ENCODE assay signal across 8 cellular contexts in genomic region chr3:97872209-97873042, GRCh38. TPM values are rescaled to one million over a fixed set of nuclear protein-coding genes. Genes with fewer than 3 reads are reported as not detected.
A peak's percentile ranks its signal among the peaks of the same experiment; 100 is the strongest.
DNase-seq lines count a peak whose midpoint lies in the region; ATAC-seq and TF ChIP-seq lines count a peak whose summit lies in the region.

No MANE protein-coding gene starts in this region.

- TF ChIP-seq CTCF in coronary artery (IDR thresholded peaks at IDR 0.05): no peak

- no peaks in the 10 kb centered on the region for H3K9me3 Mint-ChIP-seq in activated T-helper 1 cell treated with anti-CD3 and anti-CD28 coated beads, Interleukin-12 subunit alpha, Interleukin-12 subunit beta, Interleukin-2, Interleukin-4 antibody, amounts not matched to agents 30 ng/mL and 10 ng/mL and 1 ng/mL, durations not matched to agents 14 hours and 24 hours and 36 hours

- no peak overlapping the region for H3K4me3 ChIP-seq in coronary artery

- peak overlapping the region; percentile 59 for H3K4me3 Mint-ChIP-seq in activated T-helper 1 cell treated with anti-CD3 and anti-CD28 coated beads, Interleukin-12 subunit alpha, Interleukin-12 subunit beta, Interleukin-2, Interleukin-4 antibody, amounts not matched to agents 30 ng/mL and 10 ng/mL and 1 ng/mL, durations not matched to agents 14 hours and 24 hours and 36 hours

- in situ Hi-C loops in KBM-7 (cut with MboI; ENCODE audit: low pct_unique_long_range_greater_than_20kb, low sequenced_read_pairs): no loop called here

- peaks cover 27% of the 10 kb centered on the region for H3K4me1 Mint-ChIP-seq in activated T-helper 1 cell treated with anti-CD3 and anti-CD28 coated beads, Interleukin-12 subunit alpha, Interleukin-12 subunit beta, Interleukin-2, Interleukin-4 antibody, amounts not matched to agents 30 ng/mL and 10 ng/mL and 1 ng/mL, durations not matched to agents 14 hours and 24 hours and 36 hours (ENCODE audit: low read depth)

- ATAC-seq in GM18502 (IDR thresholded peaks at IDR 0.05; ENCODE audit: poor library complexity, unreplicated experiment): no peak

- H3K27ac Mint-ChIP-seq in activated T-helper 1 cell treated with anti-CD3 and anti-CD28 coated beads, Interleukin-12 subunit alpha, Interleukin-12 subunit beta, Interleukin-2, Interleukin-4 antibody, amounts not matched to agents 30 ng/mL and 10 ng/mL and 1 ng/mL, durations not matched to agents 14 hours and 24 hours and 36 hours: peak overlapping the region; percentile 88

- DNase-seq in HT1080 (ENCODE audit: low read depth) (peak; percentile 95), glomerular endothelial cell (ENCODE audit: extremely low read depth, low read depth, low spot score) (peak; percentile 37), coronary artery (ENCODE audit: low spot score) (no peak), KBM-7 (no peak), NCI-H526 treated with DMSO at 0.1 percent for 48 hours (lab: John Stamatoyannopoulos, UW) (no peak)
- peak; percentile 32 for DNase-seq in activated T-helper 1 cell treated with anti-CD3 and anti-CD28 coated beads, Interleukin-12 subunit alpha, Interleukin-12 subunit beta, Interleukin-2, Interleukin-4 antibody, amounts not matched to agents 30 ng/mL and 10 ng/mL and 1 ng/mL, durations not matched to agents 14 hours and 24 hours and 36 hours (ENCODE audit: low spot score)
- DNase-seq in stimulated activated CD4-positive, alpha-beta T cell treated with anti-CD3 and anti-CD28 coated beads, TNF-alpha, amount 100 ng/mL, for 48 hours (ENCODE audit: low read depth in 3 of 3): peak; percentile 10 to 25 (median 14)

- H3K27me3 Mint-ChIP-seq in activated T-helper 1 cell treated with anti-CD3 and anti-CD28 coated beads, Interleukin-12 subunit alpha, Interleukin-12 subunit beta, Interleukin-2, Interleukin-4 antibody, amounts not matched to agents 30 ng/mL and 10 ng/mL and 1 ng/mL, durations not matched to agents 14 hours and 24 hours and 36 hours (ENCODE audit: insufficient read depth): peaks cover 2% of the 10 kb centered on the region

- peaks cover 13% of the 10 kb centered on the region for H3K36me3 Mint-ChIP-seq in activated T-helper 1 cell treated with anti-CD3 and anti-CD28 coated beads, Interleukin-12 subunit alpha, Interleukin-12 subunit beta, Interleukin-2, Interleukin-4 antibody, amounts not matched to agents 30 ng/mL and 10 ng/mL and 1 ng/mL, durations not matched to agents 14 hours and 24 hours and 36 hours (ENCODE audit: low read depth)

- intact Hi-C loops in activated T-helper 1 cell treated with anti-CD3 and anti-CD28 coated beads, Interleukin-12 subunit alpha, Interleukin-12 subunit beta, Interleukin-2, Interleukin-4 antibody, amounts not matched to agents 30 ng/mL and 10 ng/mL and 1 ng/mL, durations not matched to agents 14 hours and 24 hours and 36 hours (cut with micrococcal nuclease): loop anchor here (1.0 to 2.0 kb wide), 8 partner anchors 12 to 685 kb away; no protein-coding TSS in a partner anchor

- peak overlapping the region in 1 of 2 donors; percentile 36 for H3K27ac ChIP-seq in coronary artery

RNA-seq across cellular contexts. Expression of gene CRYBG3, which starts 50.6 kb away (rescaled TPM):
- total RNA-seq in HT1080 (2014; rRNA removed; shearing (Covaris generic)): 10.9 and 12.4 TPM in 2 replicates
- 4.7 and 5.0 TPM in 2 replicates for polyA plus RNA-seq in HT1080 (2015; cell fraction: cytosol; rRNA removed)
- polyA plus RNA-seq in HT1080 (2015; cell fraction: nucleus; rRNA removed): 15.3 and 16.2 TPM in 2 replicates
- 6.5 and 6.8 TPM in 2 replicates for total RNA-seq in activated T-helper 1 cell treated with anti-CD3 and anti-CD28 coated beads, Interleukin-12 subunit alpha, Interleukin-12 subunit beta, Interleukin-2, Interleukin-4 antibody, amounts not matched to agents 30 ng/mL and 10 ng/mL and 1 ng/mL, durations not matched to agents 14 hours and 24 hours and 36 hours
- total RNA-seq in glomerular endothelial cell: 14.8 and 22.3 TPM in 2 replicates

Comparison
In these comparisons a context has a peak if more than half of its experiments do, and no peak if none do; other contexts are left out.
1. DNase-seq: peak in HT1080 (single experiment), activated T-helper 1 cell treated with anti-CD3 and anti-CD28 coated beads, Interleukin-12 subunit alpha, Interleukin-12 subunit beta, Interleukin-2, Interleukin-4 antibody, amounts not matched to agents 30 ng/mL and 10 ng/mL and 1 ng/mL, durations not matched to agents 14 hours and 24 hours and 36 hours (single experiment), glomerular endothelial cell (single experiment) and stimulated activated CD4-positive, alpha-beta T cell treated with anti-CD3 and anti-CD28 coated beads, TNF-alpha, amount 100 ng/mL, for 48 hours (3 of 3); none in coronary artery (single experiment), KBM-7 (single experiment) and NCI-H526 treated with DMSO at 0.1 percent for 48 hours (single experiment).